12 cellular contexts compared by ENCODE assay signal in the genomic region with DNA sequence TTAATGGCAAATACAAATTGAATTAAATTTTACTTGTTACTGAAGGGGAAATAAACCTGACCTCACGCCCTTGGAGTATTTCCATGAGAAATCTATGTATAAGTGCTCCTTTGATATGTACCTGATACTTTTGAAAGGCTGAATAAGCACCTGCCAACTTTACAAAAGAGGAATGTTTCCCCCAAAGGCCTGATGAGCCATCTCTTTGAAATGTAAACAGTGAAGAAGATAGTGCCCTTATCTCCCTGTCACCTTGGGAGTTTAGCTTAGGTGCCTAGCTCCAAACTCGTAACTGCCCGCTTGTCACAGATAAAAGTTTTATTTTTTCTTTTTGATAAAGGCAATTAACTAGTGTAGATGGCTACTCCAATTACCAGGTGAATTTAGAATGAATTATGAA. TPM values are rescaled to one million over a fixed set of nuclear protein-coding genes. Genes with fewer than 3 reads are reported as not detected.
A peak's percentile ranks its signal among the peaks of the same experiment; 100 is the strongest.
DNase-seq lines count a peak whose midpoint lies in the region; ATAC-seq and TF ChIP-seq lines count a peak whose summit lies in the region.
"Had no signal": no experiment of that assay in that cellular context is flagged by ENCODE, and none has a peak within 500 bp of the region (broad histone marks: within the 10 kb centered on the region; RNA-seq: fewer than 3 reads in every experiment).

No MANE protein-coding gene starts in this region.

- ATAC-seq in Right ventricle myocardium inferior = no peak
- no peak for ATAC-seq in WTC11
- ATAC-seq in thoracic aorta (ENCODE audit: insufficient number of reproducible peaks, low FRiP score, low read depth) = no peak
- no peak for ATAC-seq in GM21367 (IDR thresholded peaks at IDR 0.05; ENCODE audit: unreplicated experiment)

- TF ChIP-seq CTCF in cardiac muscle cell (IDR thresholded peaks at IDR 0.05; ENCODE audit: low read depth, low read length) (no peak), WTC11 (IDR thresholded peaks at IDR 0.05) (no peak), thoracic aorta (IDR thresholded peaks at IDR 0.05) (no peak)

- H3K36me3 Mint-ChIP-seq in WTC11 = no peaks in the 10 kb centered on the region

- H3K27me3 ChIP-seq in cardiac muscle cell (peaks cover 44% of the 10 kb centered on the region), thoracic aorta (replicated peaks; ENCODE audit: insufficient read depth) (no peaks in the 10 kb centered on the region)

- no peak overlapping the region for H3K27ac Mint-ChIP-seq in WTC11

- intact Hi-C loops in Right ventricle myocardium inferior (cut with DNase I) = loop anchor here (2.0 kb wide), 1 partner anchor 39 kb away; a partner anchor contains a TSS

- H3K4me1 ChIP-seq in cardiac muscle cell (ENCODE audit: low read depth) = peaks cover 6% of the 10 kb centered on the region
- H3K4me1 ChIP-seq in thoracic aorta (ENCODE audit: control insufficient read depth in 1 of 2, low read depth in 2 of 2) = peaks cover 0 to 13% of the 10 kb centered on the region in 2 donors

- H3K36me3 ChIP-seq in cardiac muscle cell (no peaks in the 10 kb centered on the region), thoracic aorta (no peaks in the 10 kb centered on the region)

- no peaks in the 10 kb centered on the region for H3K9me3 ChIP-seq in cardiac muscle cell (ENCODE audit: low read depth)
- no peaks in the 10 kb centered on the region for H3K9me3 ChIP-seq in thoracic aorta

- peak overlapping the region; percentile 95 for H3K27ac ChIP-seq in cardiac muscle cell
- no peak overlapping the region for H3K27ac ChIP-seq in thoracic aorta

- peaks cover 32% of the 10 kb centered on the region for H3K27me3 Mint-ChIP-seq in WTC11 (ENCODE audit: low read depth)

- H3K4me3 Mint-ChIP-seq in WTC11 = peak overlapping the region; percentile 33; the same call in 1 of the 2 replicates

- no peaks in the 10 kb centered on the region for H3K9me3 Mint-ChIP-seq in WTC11

- DNase-seq in cardiac muscle cell (ENCODE audit: low read depth in 1 of 2, low spot score in 1 of 2) (no peak), Right ventricle myocardium inferior (ENCODE audit: missing footprints) (no peak), WTC11 (ENCODE audit: low spot score) (no peak), iPS-NIHi7 (ENCODE audit: extremely low spot score) (peak; percentile 53), thoracic aorta (ENCODE audit: low spot score) (no peak), SKM-1 (lab: John Stamatoyannopoulos, UW; ENCODE audit: unreplicated experiment) (no peak), cerebellar nuclear complex (lab: John Stamatoyannopoulos, UW) (no peak)
- DNase-seq: activated gamma-delta T cell treated with Interleukin-2 at 50 U/mL for 16 hours; effector memory CD4-positive, alpha-beta T cell; left cardiac atrium; stimulated activated naive CD8-positive, alpha-beta T cell treated with anti-CD3 and anti-CD28 coated beads, Interleukin-15, Interleukin-2, amounts not matched to agents 100 U/mL and 50 U/mL, for 24 hours had no signal

- POLR2A ChIA-PET in WTC11 (lab: Charles Lee) = no interaction called here

- H3K4me1 Mint-ChIP-seq in WTC11 = peaks cover 7% of the 10 kb centered on the region

- CTCF ChIA-PET in WTC11 (lab: Charles Lee) = interaction anchor here (1.1 to 3.9 kb wide), 2 partner anchors 12 to 14 kb away, joined by 5 to 27 read pairs; no protein-coding TSS in a partner anchor

- H3K4me3 ChIP-seq in cardiac muscle cell (peak overlapping the region; percentile 76), thoracic aorta (peak overlapping the region; percentile 89)

TF ChIP-seq in WTC11, 78 proteins besides CTCF, POLR2A, EP300 and RAD21 (continues in another document):
- no peak for TF ChIP-seq MYBL2 (CRISPR knock-in tag; IDR thresholded peaks at IDR 0.05)
- TF ChIP-seq, protein P1, sequence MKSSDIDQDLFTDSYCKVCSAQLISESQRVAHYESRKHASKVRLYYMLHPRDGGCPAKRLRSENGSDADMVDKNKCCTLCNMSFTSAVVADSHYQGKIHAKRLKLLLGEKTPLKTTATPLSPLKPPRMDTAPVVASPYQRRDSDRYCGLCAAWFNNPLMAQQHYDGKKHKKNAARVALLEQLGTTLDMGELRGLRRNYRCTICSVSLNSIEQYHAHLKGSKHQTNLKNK (CRISPR knock-in tag; IDR thresholded peaks at IDR 0.05) = no peak
- TF ChIP-seq ZNF416 (CRISPR knock-in tag; IDR thresholded peaks at IDR 0.05) = no peak
- TF ChIP-seq, protein P2, sequence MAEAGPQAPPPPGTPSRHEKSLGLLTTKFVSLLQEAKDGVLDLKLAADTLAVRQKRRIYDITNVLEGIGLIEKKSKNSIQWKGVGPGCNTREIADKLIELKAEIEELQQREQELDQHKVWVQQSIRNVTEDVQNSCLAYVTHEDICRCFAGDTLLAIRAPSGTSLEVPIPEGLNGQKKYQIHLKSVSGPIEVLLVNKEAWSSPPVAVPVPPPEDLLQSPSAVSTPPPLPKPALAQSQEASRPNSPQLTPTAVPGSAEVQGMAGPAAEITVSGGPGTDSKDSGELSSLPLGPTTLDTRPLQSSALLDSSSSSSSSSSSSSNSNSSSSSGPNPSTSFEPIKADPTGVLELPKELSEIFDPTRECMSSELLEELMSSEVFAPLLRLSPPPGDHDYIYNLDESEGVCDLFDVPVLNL (CRISPR knock-in tag; IDR thresholded peaks at IDR 0.05; ENCODE audit: borderline replicate concordance, low read depth) = no peak
- TF ChIP-seq, protein P3, sequence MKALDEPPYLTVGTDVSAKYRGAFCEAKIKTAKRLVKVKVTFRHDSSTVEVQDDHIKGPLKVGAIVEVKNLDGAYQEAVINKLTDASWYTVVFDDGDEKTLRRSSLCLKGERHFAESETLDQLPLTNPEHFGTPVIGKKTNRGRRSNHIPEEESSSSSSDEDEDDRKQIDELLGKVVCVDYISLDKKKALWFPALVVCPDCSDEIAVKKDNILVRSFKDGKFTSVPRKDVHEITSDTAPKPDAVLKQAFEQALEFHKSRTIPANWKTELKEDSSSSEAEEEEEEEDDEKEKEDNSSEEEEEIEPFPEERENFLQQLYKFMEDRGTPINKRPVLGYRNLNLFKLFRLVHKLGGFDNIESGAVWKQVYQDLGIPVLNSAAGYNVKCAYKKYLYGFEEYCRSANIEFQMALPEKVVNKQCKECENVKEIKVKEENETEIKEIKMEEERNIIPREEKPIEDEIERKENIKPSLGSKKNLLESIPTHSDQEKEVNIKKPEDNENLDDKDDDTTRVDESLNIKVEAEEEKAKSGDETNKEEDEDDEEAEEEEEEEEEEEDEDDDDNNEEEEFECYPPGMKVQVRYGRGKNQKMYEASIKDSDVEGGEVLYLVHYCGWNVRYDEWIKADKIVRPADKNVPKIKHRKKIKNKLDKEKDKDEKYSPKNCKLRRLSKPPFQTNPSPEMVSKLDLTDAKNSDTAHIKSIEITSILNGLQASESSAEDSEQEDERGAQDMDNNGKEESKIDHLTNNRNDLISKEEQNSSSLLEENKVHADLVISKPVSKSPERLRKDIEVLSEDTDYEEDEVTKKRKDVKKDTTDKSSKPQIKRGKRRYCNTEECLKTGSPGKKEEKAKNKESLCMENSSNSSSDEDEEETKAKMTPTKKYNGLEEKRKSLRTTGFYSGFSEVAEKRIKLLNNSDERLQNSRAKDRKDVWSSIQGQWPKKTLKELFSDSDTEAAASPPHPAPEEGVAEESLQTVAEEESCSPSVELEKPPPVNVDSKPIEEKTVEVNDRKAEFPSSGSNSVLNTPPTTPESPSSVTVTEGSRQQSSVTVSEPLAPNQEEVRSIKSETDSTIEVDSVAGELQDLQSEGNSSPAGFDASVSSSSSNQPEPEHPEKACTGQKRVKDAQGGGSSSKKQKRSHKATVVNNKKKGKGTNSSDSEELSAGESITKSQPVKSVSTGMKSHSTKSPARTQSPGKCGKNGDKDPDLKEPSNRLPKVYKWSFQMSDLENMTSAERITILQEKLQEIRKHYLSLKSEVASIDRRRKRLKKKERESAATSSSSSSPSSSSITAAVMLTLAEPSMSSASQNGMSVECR (CRISPR knock-in tag; IDR thresholded peaks at IDR 0.05; ENCODE audit: borderline replicate concordance) = no peak
- TF ChIP-seq, protein P4, sequence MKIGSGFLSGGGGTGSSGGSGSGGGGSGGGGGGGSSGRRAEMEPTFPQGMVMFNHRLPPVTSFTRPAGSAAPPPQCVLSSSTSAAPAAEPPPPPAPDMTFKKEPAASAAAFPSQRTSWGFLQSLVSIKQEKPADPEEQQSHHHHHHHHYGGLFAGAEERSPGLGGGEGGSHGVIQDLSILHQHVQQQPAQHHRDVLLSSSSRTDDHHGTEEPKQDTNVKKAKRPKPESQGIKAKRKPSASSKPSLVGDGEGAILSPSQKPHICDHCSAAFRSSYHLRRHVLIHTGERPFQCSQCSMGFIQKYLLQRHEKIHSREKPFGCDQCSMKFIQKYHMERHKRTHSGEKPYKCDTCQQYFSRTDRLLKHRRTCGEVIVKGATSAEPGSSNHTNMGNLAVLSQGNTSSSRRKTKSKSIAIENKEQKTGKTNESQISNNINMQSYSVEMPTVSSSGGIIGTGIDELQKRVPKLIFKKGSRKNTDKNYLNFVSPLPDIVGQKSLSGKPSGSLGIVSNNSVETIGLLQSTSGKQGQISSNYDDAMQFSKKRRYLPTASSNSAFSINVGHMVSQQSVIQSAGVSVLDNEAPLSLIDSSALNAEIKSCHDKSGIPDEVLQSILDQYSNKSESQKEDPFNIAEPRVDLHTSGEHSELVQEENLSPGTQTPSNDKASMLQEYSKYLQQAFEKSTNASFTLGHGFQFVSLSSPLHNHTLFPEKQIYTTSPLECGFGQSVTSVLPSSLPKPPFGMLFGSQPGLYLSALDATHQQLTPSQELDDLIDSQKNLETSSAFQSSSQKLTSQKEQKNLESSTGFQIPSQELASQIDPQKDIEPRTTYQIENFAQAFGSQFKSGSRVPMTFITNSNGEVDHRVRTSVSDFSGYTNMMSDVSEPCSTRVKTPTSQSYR (CRISPR knock-in tag; IDR thresholded peaks at IDR 0.05) = no peak
- no peak for TF ChIP-seq ZNF396 (CRISPR knock-in tag; IDR thresholded peaks at IDR 0.05; ENCODE audit: borderline replicate concordance)
- TF ChIP-seq HMGA2 (CRISPR knock-in tag; IDR thresholded peaks at IDR 0.05) = no peak

RNA-seq across cellular contexts. Expression of a gene that starts 1.1 kb away (rescaled TPM):
- total RNA-seq in cardiac muscle cell (8.6 and 13.0 TPM in 2 replicates), Right ventricle myocardium inferior (5.8 TPM), WTC11 (2021) (5.0 to 7.6 TPM (median 6.3 TPM) in 3 replicates), thoracic aorta (10 to 100 TPM in 1 of 2 donors, 1 to 10 TPM in 1; 9.3 to 16.9 TPM)
- 6.5 and 9.4 TPM in 2 replicates for polyA plus RNA-seq in cardiac muscle cell

RNA-seq across cellular contexts. Expression of a gene that starts 26.6 kb away (rescaled TPM):
- not detected in 2 replicates for total RNA-seq in cardiac muscle cell
- polyA plus RNA-seq in cardiac muscle cell = not detected in 2 replicates
- 0.08 TPM for total RNA-seq in Right ventricle myocardium inferior
- total RNA-seq in WTC11 (2021) = not detected in 3 replicates
- not detected for total RNA-seq in thoracic aorta

RNA-seq across cellular contexts. Expression of a gene that starts 39.2 kb away (rescaled TPM):
- 187 and 290 TPM in 2 replicates for total RNA-seq in cardiac muscle cell
- polyA plus RNA-seq in cardiac muscle cell = 190 and 251 TPM in 2 replicates
- total RNA-seq in Right ventricle myocardium inferior = 55.7 TPM
- 489 to 539 TPM (median 498 TPM) in 3 replicates for total RNA-seq in WTC11 (2021)
- total RNA-seq in thoracic aorta = 100 to 1,000 TPM; 107 to 153 TPM
